In the genomic region with DNA sequence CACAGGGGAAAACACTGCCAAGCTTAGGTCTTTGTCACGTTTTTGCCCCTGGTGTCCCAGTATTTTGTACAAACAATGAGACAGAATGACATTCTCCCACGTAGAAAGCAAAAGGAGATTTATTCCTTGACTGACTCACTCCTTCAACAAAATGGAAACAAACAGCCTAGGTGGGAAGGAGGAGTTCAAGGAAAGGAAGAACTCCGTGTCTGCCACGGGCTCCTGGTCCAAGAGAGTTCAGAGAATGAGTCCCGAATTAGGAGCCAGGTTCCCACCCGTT, we compare ENCODE assay signal across 1 cellular context.
TF ChIP-seq lines count a peak whose summit lies in the region.

No MANE protein-coding gene starts in this region.

TF ChIP-seq in HEK293, 187 proteins besides CTCF, POLR2A, EP300 and RAD21 (continued from another document):
- TF ChIP-seq, protein P1, sequence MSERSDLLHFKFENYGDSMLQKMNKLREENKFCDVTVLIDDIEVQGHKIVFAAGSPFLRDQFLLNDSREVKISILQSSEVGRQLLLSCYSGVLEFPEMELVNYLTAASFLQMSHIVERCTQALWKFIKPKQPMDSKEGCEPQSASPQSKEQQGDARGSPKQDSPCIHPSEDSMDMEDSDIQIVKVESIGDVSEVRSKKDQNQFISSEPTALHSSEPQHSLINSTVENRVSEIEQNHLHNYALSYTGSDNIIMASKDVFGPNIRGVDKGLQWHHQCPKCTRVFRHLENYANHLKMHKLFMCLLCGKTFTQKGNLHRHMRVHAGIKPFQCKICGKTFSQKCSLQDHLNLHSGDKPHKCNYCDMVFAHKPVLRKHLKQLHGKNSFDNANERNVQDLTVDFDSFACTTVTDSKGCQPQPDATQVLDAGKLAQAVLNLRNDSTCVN (tag by site-specific recombination; optimal IDR thresholded peaks at IDR 0.05), result no peak
- TF ChIP-seq ZNF510 (tag by site-specific recombination; IDR thresholded peaks at IDR 0.05; ENCODE audit: insufficient replicate concordance) (no peak), ZBTB48 (tag by site-specific recombination; IDR thresholded peaks at IDR 0.05) (no peak), GLI2 (tag by site-specific recombination; IDR thresholded peaks at IDR 0.05; ENCODE audit: borderline replicate concordance, low read depth) (no peak), KLF1 (tag by site-specific recombination; IDR thresholded peaks at IDR 0.05) (no peak), ZNF23 (tag by site-specific recombination; IDR thresholded peaks at IDR 0.05; ENCODE audit: borderline replicate concordance) (no peak), ZNF155 (tag by site-specific recombination; IDR thresholded peaks at IDR 0.05) (no peak), ZSCAN16 (tag by site-specific recombination; IDR thresholded peaks at IDR 0.05) (no peak), ZNF221 (tag by site-specific recombination; IDR thresholded peaks at IDR 0.05; ENCODE audit: borderline replicate concordance) (no peak)
- TF ChIP-seq, protein P2, sequence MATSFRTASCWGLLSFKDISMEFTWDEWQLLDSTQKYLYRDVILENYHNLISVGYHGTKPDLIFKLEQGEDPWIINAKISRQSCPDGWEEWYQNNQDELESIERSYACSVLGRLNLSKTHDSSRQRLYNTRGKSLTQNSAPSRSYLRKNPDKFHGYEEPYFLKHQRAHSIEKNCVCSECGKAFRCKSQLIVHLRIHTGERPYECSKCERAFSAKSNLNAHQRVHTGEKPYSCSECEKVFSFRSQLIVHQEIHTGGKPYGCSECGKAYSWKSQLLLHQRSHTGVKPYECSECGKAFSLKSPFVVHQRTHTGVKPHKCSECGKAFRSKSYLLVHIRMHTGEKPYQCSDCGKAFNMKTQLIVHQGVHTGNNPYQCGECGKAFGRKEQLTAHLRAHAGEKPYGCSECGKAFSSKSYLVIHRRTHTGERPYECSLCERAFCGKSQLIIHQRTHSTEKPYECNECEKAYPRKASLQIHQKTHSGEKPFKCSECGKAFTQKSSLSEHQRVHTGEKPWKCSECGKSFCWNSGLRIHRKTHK (tag by site-specific recombination; IDR thresholded peaks at IDR 0.05), result no peak
- TF ChIP-seq, protein P3, sequence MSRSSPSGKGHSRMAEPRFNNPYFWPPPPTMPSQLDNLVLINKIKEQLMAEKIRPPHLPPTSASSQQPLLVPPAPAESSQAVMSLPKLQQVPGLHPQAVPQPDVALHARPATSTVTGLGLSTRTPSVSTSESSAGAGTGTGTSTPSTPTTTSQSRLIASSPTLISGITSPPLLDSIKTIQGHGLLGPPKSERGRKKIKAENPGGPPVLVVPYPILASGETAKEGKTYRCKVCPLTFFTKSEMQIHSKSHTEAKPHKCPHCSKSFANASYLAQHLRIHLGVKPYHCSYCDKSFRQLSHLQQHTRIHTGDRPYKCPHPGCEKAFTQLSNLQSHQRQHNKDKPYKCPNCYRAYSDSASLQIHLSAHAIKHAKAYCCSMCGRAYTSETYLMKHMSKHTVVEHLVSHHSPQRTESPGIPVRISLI (tag by site-specific recombination; IDR thresholded peaks at IDR 0.05), result no peak
- TF ChIP-seq, protein P4, sequence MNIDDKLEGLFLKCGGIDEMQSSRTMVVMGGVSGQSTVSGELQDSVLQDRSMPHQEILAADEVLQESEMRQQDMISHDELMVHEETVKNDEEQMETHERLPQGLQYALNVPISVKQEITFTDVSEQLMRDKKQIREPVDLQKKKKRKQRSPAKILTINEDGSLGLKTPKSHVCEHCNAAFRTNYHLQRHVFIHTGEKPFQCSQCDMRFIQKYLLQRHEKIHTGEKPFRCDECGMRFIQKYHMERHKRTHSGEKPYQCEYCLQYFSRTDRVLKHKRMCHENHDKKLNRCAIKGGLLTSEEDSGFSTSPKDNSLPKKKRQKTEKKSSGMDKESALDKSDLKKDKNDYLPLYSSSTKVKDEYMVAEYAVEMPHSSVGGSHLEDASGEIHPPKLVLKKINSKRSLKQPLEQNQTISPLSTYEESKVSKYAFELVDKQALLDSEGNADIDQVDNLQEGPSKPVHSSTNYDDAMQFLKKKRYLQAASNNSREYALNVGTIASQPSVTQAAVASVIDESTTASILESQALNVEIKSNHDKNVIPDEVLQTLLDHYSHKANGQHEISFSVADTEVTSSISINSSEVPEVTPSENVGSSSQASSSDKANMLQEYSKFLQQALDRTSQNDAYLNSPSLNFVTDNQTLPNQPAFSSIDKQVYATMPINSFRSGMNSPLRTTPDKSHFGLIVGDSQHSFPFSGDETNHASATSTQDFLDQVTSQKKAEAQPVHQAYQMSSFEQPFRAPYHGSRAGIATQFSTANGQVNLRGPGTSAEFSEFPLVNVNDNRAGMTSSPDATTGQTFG (tag by site-specific recombination; IDR thresholded peaks at IDR 0.05; ENCODE audit: borderline replicate concordance), result no peak
- TF ChIP-seq, protein P5, sequence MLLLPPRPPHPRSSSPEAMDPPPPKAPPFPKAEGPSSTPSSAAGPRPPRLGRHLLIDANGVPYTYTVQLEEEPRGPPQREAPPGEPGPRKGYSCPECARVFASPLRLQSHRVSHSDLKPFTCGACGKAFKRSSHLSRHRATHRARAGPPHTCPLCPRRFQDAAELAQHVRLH (tag by site-specific recombination; IDR thresholded peaks at IDR 0.05), result no peak
